ENCODE assay signal across 17 cellular contexts in genomic region chr6:13480631-13481501, GRCh38. TPM values are rescaled to one million over a fixed set of nuclear protein-coding genes. Genes with fewer than 3 reads are reported as not detected.
DNase-seq lines count a peak whose midpoint lies in the region; ATAC-seq, FAIRE-seq and TF ChIP-seq lines count a peak whose summit lies in the region.
"Had no signal": no experiment of that assay in that cellular context is flagged by ENCODE, and none has a peak within 500 bp of the region (broad histone marks: within the 10 kb centered on the region; RNA-seq: fewer than 3 reads in every experiment).

No MANE protein-coding gene starts in this region.

- intact Hi-C loops in PC-9 (cut with micrococcal nuclease; ENCODE audit: unreplicated experiment) (no loop called here), endothelial cell of umbilical vein (cut with micrococcal nuclease) (no loop called here)

- TF ChIP-seq CTCF in PC-9 (conservative IDR thresholded peaks at IDR 0.05) (no peak), endothelial cell of umbilical vein (IDR thresholded peaks at IDR 0.05; ENCODE audit: extremely low read depth in 1 of 2, insufficient read depth in 1 of 2, low read depth in 1 of 2, low read length in 2 of 2) (no peak), omental fat pad (IDR thresholded peaks at IDR 0.05) (no peak)

- BruUV-seq in PC-9 (replicated peaks; lab: Mats Ljungman, UMichigan) = no TSS peak
- BruUV-seq in endothelial cell of umbilical vein (replicated peaks; lab: Mats Ljungman, UMichigan) = no TSS peak

- H2AFZ ChIP-seq in GM23248 (no peak overlapping the region), PC-9 (no peak overlapping the region), endothelial cell of umbilical vein (ENCODE audit: low read depth, low read length) (no peak overlapping the region)

- no peaks in the 10 kb centered on the region for H3K9me1 ChIP-seq in endothelial cell of umbilical vein (replicated peaks; ENCODE audit: control insufficient read depth, extremely low read depth, insufficient read depth, low read length)

- H3K9ac ChIP-seq in GM23248 (no peak overlapping the region), endothelial cell of umbilical vein (replicated peaks; ENCODE audit: extremely low read depth, insufficient read depth, low read length) (no peak overlapping the region)
- H3K9ac ChIP-seq: BLaER1 treated with 17β-estradiol and CSF1 and Interleukin-3, amounts not matched to agents 10 nM and 100 nM had no signal

- FAIRE-seq in endothelial cell of umbilical vein (lab: Jason Lieb, UNC) = no peak
- FAIRE-seq: GM12891, TTC549 had no signal

- DNase-seq in GM23248 (peak; percentile 24), PC-9 (peak in 1 of 2 experiments; percentile 76), endothelial cell of umbilical vein (ENCODE audit: low read depth, low spot score) (peak; percentile 26), omental fat pad (ENCODE audit: low spot score) (no peak), epidermal melanocyte (ENCODE audit: insufficient read length, low spot score) (no peak), NCI-H510A treated with DMSO at 0.1 percent for 48 hours (lab: John Stamatoyannopoulos, UW) (no peak), H7 (no peak)
- DNase-seq: activated CD8-positive, alpha-beta memory T cell treated with anti-CD3 and anti-CD28 coated beads for 24 hours; left colon; MM.1S; naive B cell; thyroid gland had no signal

- H3K4me1 ChIP-seq in GM23248 (ENCODE audit: insufficient read depth) (peaks cover 14% of the 10 kb centered on the region; the same call in 1 of the 2 replicates), PC-9 (replicated peaks; ENCODE audit: insufficient read depth) (peaks cover 42% of the 10 kb centered on the region), endothelial cell of umbilical vein (ENCODE audit: control insufficient read depth, extremely low read depth, insufficient read depth, low read length) (peaks cover 21% of the 10 kb centered on the region)

- H3K36me3 ChIP-seq in GM23248 (ENCODE audit: low read depth) = no peaks in the 10 kb centered on the region
- no peaks in the 10 kb centered on the region for H3K36me3 ChIP-seq in PC-9 (ENCODE audit: low read depth)
- H3K36me3 ChIP-seq in endothelial cell of umbilical vein (ENCODE audit: control insufficient read depth in 2 of 2, extremely low read depth in 1 of 2, insufficient read depth in 2 of 2, low read length in 2 of 2) = peaks cover 0 to 14% of the 10 kb centered on the region in 2 experiments
- no peaks in the 10 kb centered on the region for H3K36me3 ChIP-seq in H7 (replicated peaks; ENCODE audit: control insufficient read depth, insufficient read depth, low read length)
- H3K36me3 ChIP-seq: thyroid gland had no signal

- no peak overlapping the region for H3K4me3 ChIP-seq in GM23248
- H3K4me3 ChIP-seq in PC-9 = no peak overlapping the region
- H3K4me3 ChIP-seq in endothelial cell of umbilical vein (replicated peaks in 1 of 3; ENCODE audit: insufficient read depth in 1 of 3, low read depth in 1 of 3, low read length in 3 of 3) = no peak overlapping the region
- no peak overlapping the region for H3K4me3 ChIP-seq in H7 (ENCODE audit: insufficient read depth, low read depth, low read length)
- H3K4me3 ChIP-seq: BLaER1 treated with 17β-estradiol and CSF1 and Interleukin-3, amounts not matched to agents 10 nM and 100 nM; heart left ventricle; SJSA1; thyroid gland had no signal

- POLR2A ChIA-PET in PC-9 (lab: Charles Lee; ENCODE audit: unreplicated experiment) = no interaction called here
- POLR2A ChIA-PET in endothelial cell of umbilical vein (lab: Charles Lee) = no interaction called here

- no peaks in the 10 kb centered on the region for H3K9me3 ChIP-seq in GM23248 (ENCODE audit: low read depth)
- no peaks in the 10 kb centered on the region for H3K9me3 ChIP-seq in PC-9 (ENCODE audit: insufficient read depth, low read depth)
- no peaks in the 10 kb centered on the region for H3K9me3 ChIP-seq in endothelial cell of umbilical vein (replicated peaks; ENCODE audit: control insufficient read depth, insufficient read depth, low read length)
- H3K9me3 ChIP-seq: heart left ventricle, SJSA1, thyroid gland had no signal

- H3K79me2 ChIP-seq in GM23248 (ENCODE audit: insufficient read depth) = no peaks in the 10 kb centered on the region
- peaks cover 18% of the 10 kb centered on the region; the same call in 1 of the 2 replicates for H3K79me2 ChIP-seq in PC-9 (ENCODE audit: low read depth)
- H3K79me2 ChIP-seq in endothelial cell of umbilical vein (ENCODE audit: control insufficient read depth, insufficient read depth, low read length) = peaks cover 44% of the 10 kb centered on the region

- H3K27me3 ChIP-seq in GM23248 (replicated peaks; ENCODE audit: insufficient read depth) (no peaks in the 10 kb centered on the region), PC-9 (ENCODE audit: insufficient read depth, low read depth) (no peaks in the 10 kb centered on the region), endothelial cell of umbilical vein (ENCODE audit: control insufficient read depth in 2 of 2, insufficient read depth in 2 of 2, low read length in 2 of 2) (no peaks in the 10 kb centered on the region), H7 (ENCODE audit: control insufficient read depth, insufficient read depth, low read length) (peaks cover 9% of the 10 kb centered on the region)
- H3K27me3 ChIP-seq: BLaER1 treated with 17β-estradiol and CSF1 and Interleukin-3, amounts not matched to agents 10 nM and 100 nM; heart left ventricle; SJSA1; thyroid gland had no signal

- in situ Hi-C loops in GM23248 (cut with MboI) = no loop called here

- H3K27ac ChIP-seq in GM23248 (no peak overlapping the region), PC-9 (0 out of 2 replicates have a peak overlapping the region, but pooled peaks have one; percentile 1), endothelial cell of umbilical vein (ENCODE audit: insufficient read depth, low read depth, low read length) (no peak overlapping the region)
- H3K27ac ChIP-seq: BLaER1 treated with 17β-estradiol and CSF1 and Interleukin-3, amounts not matched to agents 10 nM and 100 nM; SJSA1; thyroid gland had no signal

- no peak overlapping the region for H3K4me2 ChIP-seq in GM23248 (ENCODE audit: unreplicated experiment)
- 0 out of 2 replicates have a peak overlapping the region, but pooled peaks have one; percentile 0 for H3K4me2 ChIP-seq in PC-9
- H3K4me2 ChIP-seq in endothelial cell of umbilical vein (ENCODE audit: insufficient read depth, low read length) = no peak overlapping the region
- H3K4me2 ChIP-seq: BLaER1 treated with 17β-estradiol and CSF1 and Interleukin-3, amounts not matched to agents 10 nM and 100 nM had no signal

- peak; percentile 48 for ATAC-seq in omental fat pad (ENCODE audit: low FRiP score)
- ATAC-seq: left colon had no signal

- H3F3A ChIP-seq in GM23248 (ENCODE audit: insufficient read depth) = no peaks in the 10 kb centered on the region
- peaks cover 18% of the 10 kb centered on the region; the same call in 1 of the 2 replicates for H3F3A ChIP-seq in PC-9 (ENCODE audit: insufficient read depth, low read depth)

- CTCF ChIA-PET in PC-9 (lab: Charles Lee) (no interaction called here), endothelial cell of umbilical vein (lab: Charles Lee) (interaction anchor here (1.0 to 2.1 kb wide), 2 partner anchors 15 to 94 kb away, joined by 3 to 7 read pairs; partner anchors contain the start of gene SIRT5)

- dilution Hi-C loops in endothelial cell of umbilical vein (cut with MboI; ENCODE audit: extremely low pct_ligation_motif_present, low sequenced_read_pairs) = no loop called here

- 95 to 98% methylated on average over 6 of the region's 6 CpGs for WGBS in GM23248 (ENCODE audit: low coverage in 1 of 2, low lambda C conversion rate in 2 of 2, missing lambda C conversion rate in 2 of 2), 2 experiments

- H3K9me2 ChIP-seq in GM23248 (ENCODE audit: insufficient read depth) = no peaks in the 10 kb centered on the region
- H3K9me2 ChIP-seq in PC-9 (ENCODE audit: insufficient read depth) = no peaks in the 10 kb centered on the region

- TF ChIP-seq POLR2A in endothelial cell of umbilical vein (IDR thresholded peaks at IDR 0.05; ENCODE audit: low read depth, low read length) = no peak

- H4K20me1 ChIP-seq in GM23248 (ENCODE audit: insufficient read depth) = no peaks in the 10 kb centered on the region
- no peaks in the 10 kb centered on the region for H4K20me1 ChIP-seq in PC-9 (ENCODE audit: insufficient read depth)
- no peaks in the 10 kb centered on the region for H4K20me1 ChIP-seq in endothelial cell of umbilical vein (replicated peaks; ENCODE audit: control insufficient read depth, extremely low read depth, insufficient read depth, low read length)

TF ChIP-seq in endothelial cell of umbilical vein, 7 proteins besides CTCF, POLR2A, EP300 and RAD21:
- TF ChIP-seq MYC (IDR thresholded peaks at IDR 0.05; ENCODE audit: low read depth, low read length) (no peak), GATA2 (IDR thresholded peaks at IDR 0.05; ENCODE audit: insufficient read depth, insufficient read length, low read depth, low read length) (peak; percentile 53)

RNA-seq across cellular contexts. Expression of gene GFOD1, which starts 6.5 kb away (rescaled TPM):
- total RNA-seq in GM23248 (2014; rRNA removed; shearing (Covaris generic)) = 0.97 and 1.6 TPM in 2 replicates
- polyA plus RNA-seq in GM23248 (2016; fragmentation: Nextera tagmentation; extraction: Ambion mirVana) = 0.74 and 0.84 TPM in 2 replicates
- 0.68 and 1.2 TPM in 2 replicates for total RNA-seq in PC-9 (2021)
- 24.1 and 26.3 TPM in 2 replicates for total RNA-seq in endothelial cell of umbilical vein
- polyA plus RNA-seq in endothelial cell of umbilical vein = 10.8 and 12.1 TPM in 2 replicates
- 9.3 and 11.7 TPM in 2 replicates for polyA plus RNA-seq in endothelial cell of umbilical vein (2011; cell fraction: cytosol; rRNA removed)
- polyA plus RNA-seq in endothelial cell of umbilical vein (2011; cell fraction: nucleus; rRNA removed) = 22.4 and 23.3 TPM in 2 replicates
- 3.4 and 4.5 TPM in 2 replicates for polyA plus RNA-seq in endothelial cell of umbilical vein (2012)
- polyA minus RNA-seq in endothelial cell of umbilical vein = 39.3 and 39.6 TPM in 2 replicates
- polyA minus RNA-seq in endothelial cell of umbilical vein (2011; cell fraction: cytosol; rRNA and poly(A)+ RNA removed) = 8.0 TPM
- 47.0 and 49.5 TPM in 2 replicates for polyA minus RNA-seq in endothelial cell of umbilical vein (2011; cell fraction: nucleus; rRNA and poly(A)+ RNA removed)
- total RNA-seq in omental fat pad = 10 to 100 TPM; 12.2 to 78.2 (median 45.7) TPM
- total RNA-seq in H7 (2014; rRNA removed; shearing (Covaris generic)) = 3.4 and 4.4 TPM in 2 replicates

Comparison
In these comparisons a context has a peak if more than half of its experiments do, and no peak if none do; other contexts are left out.
1. DNase-seq: peak in GM23248 (single experiment) and endothelial cell of umbilical vein (single experiment); none in omental fat pad (single experiment), epidermal melanocyte (single experiment), NCI-H510A treated with DMSO at 0.1 percent for 48 hours (single experiment) and H7 (single experiment).